In the genomic region with DNA sequence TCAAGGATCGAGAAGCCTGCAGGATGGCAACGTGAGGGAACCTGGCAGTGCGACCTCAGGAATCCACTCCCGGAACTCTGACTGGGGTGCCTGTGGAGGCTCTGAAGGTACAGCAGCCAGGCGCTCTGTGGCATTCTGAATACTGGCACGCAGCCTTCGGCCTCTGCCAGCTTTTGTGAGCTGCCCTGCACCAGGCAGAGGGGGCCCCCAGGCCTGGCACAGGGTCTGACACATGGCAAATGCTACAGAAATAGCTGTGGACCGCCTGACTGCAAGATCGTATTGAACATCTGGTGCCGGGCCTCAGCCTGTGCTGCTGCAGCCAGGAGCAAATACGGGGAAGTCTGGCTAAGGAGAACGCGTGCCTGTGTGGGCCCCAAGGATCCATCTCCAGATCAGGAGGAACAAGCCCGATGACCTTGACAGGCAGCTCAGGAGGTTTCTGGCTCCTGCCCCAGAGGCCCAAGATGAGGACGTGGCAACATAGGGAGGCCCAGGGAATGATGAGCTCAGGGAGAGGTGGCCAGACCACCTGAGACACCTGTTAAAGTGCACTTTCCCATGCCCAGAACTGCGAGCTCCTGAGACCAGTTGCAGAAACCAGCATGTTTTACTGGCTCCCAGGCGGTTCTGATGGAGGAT, we compare ENCODE assay signal across 7 cellular contexts. TPM values are rescaled to one million over a fixed set of nuclear protein-coding genes. Genes with fewer than 3 reads are reported as not detected.
DNase-seq lines count a peak whose midpoint lies in the region; ATAC-seq, FAIRE-seq and TF ChIP-seq lines count a peak whose summit lies in the region.
"Not testable (repeated sequence)": the region's sequence is repeated elsewhere in the genome, so short reads cannot be mapped to it uniquely, and the experiment has no call there.

No MANE protein-coding gene starts in this region.

- H3K36me3 ChIP-seq in left ventricle myocardium inferior: peaks cover 42% of the 10 kb centered on the region

- H3K4me1 Mint-ChIP-seq in natural killer cell: peaks cover 19 to 26% of the 10 kb centered on the region in 2 donors

- not testable (repeated sequence) for H3K9me3 ChIP-seq in left ventricle myocardium inferior (replicated peaks)

- peak overlapping the region; percentile 86 for H3K27ac ChIP-seq in left ventricle myocardium inferior (replicated peaks)
- H3K27ac ChIP-seq in substantia nigra (ENCODE audit: low read depth, low read length, poor library complexity, severe bottlenecking): peak overlapping the region; percentile 30

- intact Hi-C loops in Right ventricle myocardium superior (cut with DNase I); left ventricle myocardium inferior (cut with micrococcal nuclease); natural killer cell (cut with micrococcal nuclease): not testable (repeated sequence)

- peaks cover 41% of the 10 kb centered on the region for H3K4me1 ChIP-seq in left ventricle myocardium inferior

- peak; percentile 85 for ATAC-seq in Right ventricle myocardium superior (ENCODE audit: poor library complexity)
- ATAC-seq in natural killer cell: not testable (repeated sequence)

- H3K27ac Mint-ChIP-seq in natural killer cell: peak overlapping the region in 1 of 2 donors; percentile 29

- not testable (repeated sequence) for H3K9me3 Mint-ChIP-seq in natural killer cell

- not testable (repeated sequence) for TF ChIP-seq POLR2A in GM12892 (IDR thresholded peaks at IDR 0.05; ENCODE audit: low read depth, low read length)

- not testable (repeated sequence) for H3K36me3 Mint-ChIP-seq in natural killer cell

- peak; percentile 84 for FAIRE-seq in GM12892 (lab: Jason Lieb, UNC)

- TF ChIP-seq CTCF in left ventricle myocardium inferior (IDR thresholded peaks at IDR 0.05; ENCODE audit: borderline replicate concordance); natural killer cell (IDR thresholded peaks at IDR 0.05): not testable (repeated sequence)

- H3K4me3 ChIP-seq in left ventricle myocardium inferior: not testable (repeated sequence)

- DNase-seq in GM12892 (ENCODE audit: insufficient read length); Right ventricle myocardium superior; left ventricle myocardium inferior; natural killer cell; substantia nigra (lab: John Stamatoyannopoulos, UW): not testable (repeated sequence)
- peak; percentile 48 for DNase-seq in activated CD8-positive, alpha-beta memory T cell treated with anti-CD3 and anti-CD28 coated beads for 24 hours
- peak; percentile 16 for DNase-seq in cerebellum (ENCODE audit: low spot score)

- H3K27me3 ChIP-seq in left ventricle myocardium inferior (ENCODE audit: low read depth): not testable (repeated sequence)

- peak overlapping the region; percentile 31 for H3K4me3 Mint-ChIP-seq in natural killer cell

- H3K27me3 Mint-ChIP-seq in natural killer cell (ENCODE audit: low read depth in 2 of 2): not testable (repeated sequence)

RNA-seq across cellular contexts. Expression of gene IDS, which starts 16.6 kb away (rescaled TPM):
- polyA plus RNA-seq in GM12892 (2012; ENCODE audit: missing spikeins): 52.7 TPM
- 99.7 TPM for total RNA-seq in cerebellum
- total RNA-seq in Right ventricle myocardium superior: 75.9 TPM
- total RNA-seq in left ventricle myocardium inferior: 86.3 TPM
- total RNA-seq in natural killer cell: 100 to 1,000 TPM; 286 to 344 (median 317) TPM

RNA-seq across cellular contexts. Expression of gene EOLA1, which starts 52.3 kb away (rescaled TPM):
- polyA plus RNA-seq in GM12892 (2012; ENCODE audit: missing spikeins): 21.4 TPM
- total RNA-seq in cerebellum: 10.0 TPM
- total RNA-seq in Right ventricle myocardium superior: 26.9 TPM
- total RNA-seq in left ventricle myocardium inferior: 31.3 TPM
- 10 to 100 TPM; 26.4 to 37.6 (median 36.7) TPM for total RNA-seq in natural killer cell
